In the genomic region with DNA sequence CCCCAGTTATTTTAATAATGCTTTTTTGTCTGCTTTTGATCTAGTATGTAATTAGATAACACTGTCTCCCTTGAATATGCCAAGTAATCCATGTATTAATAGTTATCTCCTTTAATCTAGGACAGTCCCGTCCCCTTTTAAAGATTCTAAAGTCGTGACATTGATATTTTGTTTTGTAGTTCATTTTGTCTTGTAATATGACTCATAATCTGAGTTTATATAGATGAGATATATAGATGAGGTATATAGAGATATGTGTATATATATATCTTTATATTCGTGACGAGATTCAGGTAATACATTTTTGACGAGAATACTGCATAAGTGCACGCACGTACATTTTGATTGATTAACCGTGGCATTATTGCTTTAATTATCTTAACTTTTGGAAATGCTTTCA, we compare ENCODE assay signal across 9 cellular contexts. TPM values are rescaled to one million over a fixed set of nuclear protein-coding genes. Genes with fewer than 3 reads are reported as not detected.
DNase-seq lines count a peak whose midpoint lies in the region; TF ChIP-seq lines count a peak whose summit lies in the region.
"Had no signal": no experiment of that assay in that cellular context is flagged by ENCODE, and none has a peak within 500 bp of the region (broad histone marks: within the 10 kb centered on the region; RNA-seq: fewer than 3 reads in every experiment).

No MANE protein-coding gene starts in this region.

- POLR2A ChIA-PET in A673 (lab: Charles Lee; ENCODE audit: low non-redundant PET): no interaction called here

- H3K27me3 ChIP-seq in A673 (replicated peaks; ENCODE audit: insufficient read depth, low read depth, low read length, poor library complexity): no peaks in the 10 kb centered on the region
- H3K27me3 ChIP-seq in HUES6 (ENCODE audit: control insufficient read depth, insufficient read depth, low read length): no peaks in the 10 kb centered on the region
- H3K27me3 ChIP-seq in breast epithelium: no peaks in the 10 kb centered on the region
- no peaks in the 10 kb centered on the region for H3K27me3 ChIP-seq in mucosa of stomach (ENCODE audit: control insufficient read depth, insufficient read depth, low read length)

- CTCF ChIA-PET in A673 (lab: Charles Lee): no interaction called here

- H3K9ac ChIP-seq in HUES6 (ENCODE audit: low read length): no peak overlapping the region
- H3K9ac ChIP-seq in mucosa of stomach (ENCODE audit: low read length): peak overlapping the region; percentile 88

- no peak for TF ChIP-seq POLR2A in breast epithelium (IDR thresholded peaks at IDR 0.05)

- H3K9me3 ChIP-seq in A673 (ENCODE audit: low read depth, low read length, poor library complexity, severe bottlenecking) (no peaks in the 10 kb centered on the region), HUES6 (ENCODE audit: control insufficient read depth, insufficient read depth, low read depth, low read length) (no peaks in the 10 kb centered on the region; the same call in 1 of the 2 replicates), breast epithelium (no peaks in the 10 kb centered on the region), mucosa of stomach (ENCODE audit: control insufficient read depth, low read length) (no peaks in the 10 kb centered on the region)

- no TSS peak for BruUV-seq in A673 (replicated peaks; lab: Mats Ljungman, UMichigan)

- peaks cover 11% of the 10 kb centered on the region for H3K4me1 ChIP-seq in A673 (ENCODE audit: insufficient read depth, low read length, poor library complexity, severe bottlenecking)
- H3K4me1 ChIP-seq in HUES6 (ENCODE audit: control insufficient read depth, insufficient read depth, low read length): no peaks in the 10 kb centered on the region
- H3K4me1 ChIP-seq in breast epithelium: peaks cover 0 to 9% of the 10 kb centered on the region in 2 donors
- H3K4me1 ChIP-seq in mucosa of stomach (ENCODE audit: control insufficient read depth, insufficient read depth, low read length): peaks cover 6% of the 10 kb centered on the region

- H3K27ac ChIP-seq in A673 (ENCODE audit: low read depth, low read length, poor library complexity, severe bottlenecking) (peak overlapping the region; percentile 98), HUES6 (ENCODE audit: low read depth, low read length) (no peak overlapping the region), breast epithelium (peak overlapping the region; percentile 10 to 99)

- H3K36me3 ChIP-seq in A673 (ENCODE audit: insufficient read depth, low read length, poor library complexity, severe bottlenecking) (no peaks in the 10 kb centered on the region), HUES6 (ENCODE audit: control insufficient read depth, insufficient read depth, low read length) (peaks cover 5% of the 10 kb centered on the region; the same call in 1 of the 2 replicates), breast epithelium (no peaks in the 10 kb centered on the region), mucosa of stomach (ENCODE audit: control insufficient read depth, insufficient read depth, low read length) (no peaks in the 10 kb centered on the region)

- intact Hi-C loops in A673 (cut with micrococcal nuclease; ENCODE audit: unreplicated experiment): loop anchor here (10.0 kb wide), 2 partner anchors 421 to 521 kb away; partner anchors contain the start of genes NLN, SGTB, SHLD3 and TRAPPC13
- intact Hi-C loops in breast epithelium (cut with DNase I; ENCODE audit: low total_unique reads): no loop called here

- no peak for TF ChIP-seq CTCF in A673 (conservative IDR thresholded peaks at IDR 0.05; ENCODE audit: low read depth, low read length)
- no peak for TF ChIP-seq CTCF in breast epithelium (IDR thresholded peaks at IDR 0.05)

- H3K4me3 ChIP-seq in A673 (ENCODE audit: low read depth, low read length, poor library complexity, severe bottlenecking) (peak overlapping the region; percentile 94), HUES6 (ENCODE audit: low read depth, low read length) (peak overlapping the region; percentile 98), breast epithelium (peak overlapping the region; percentile 62 to 89 (median 78)), mucosa of stomach (ENCODE audit: low read length) (no peak overlapping the region)

- no peak for DNase-seq in A673 (ENCODE audit: low spot score)
- no peak for DNase-seq in breast epithelium (ENCODE audit: low spot score in 2 of 2)
- DNase-seq in NCI-H748 treated with DMSO at 0.1 percent for 48 hours (lab: John Stamatoyannopoulos, UW): no peak
- no peak for DNase-seq in A172 (ENCODE audit: low spot score)
- no peak for DNase-seq in GM03348 (ENCODE audit: low spot score)
- DNase-seq in NCI-H345 treated with DMSO at 0.1 percent for 48 hours (lab: John Stamatoyannopoulos, UW; ENCODE audit: unreplicated experiment): no peak
- DNase-seq: activated CD4-positive, alpha-beta T cell treated with anti-CD3 and anti-CD28 coated beads, Interleukin-2, amount 50 U/mL, for 48 hours had no signal

RNA-seq across cellular contexts. Expression of gene SREK1, which starts 1.6 kb away (rescaled TPM):
- total RNA-seq in A673 (2021): 82.4 and 95.9 TPM in 2 replicates
- 100 to 1,000 TPM in 2 of 3 donors, 10 to 100 TPM in 1; 91.2 to 170 (median 123) TPM for total RNA-seq in breast epithelium
- 33.8 and 48.6 TPM in 2 replicates for total RNA-seq in A172 (2014; rRNA removed; shearing (Covaris generic))
